Comparison of ENCODE assay signal across 8 cellular contexts in genomic region chr19:58154679-58155648, GRCh38. TPM values are rescaled to one million over a fixed set of nuclear protein-coding genes. Genes with fewer than 3 reads are reported as not detected.
DNase-seq lines count a peak whose midpoint lies in the region; ATAC-seq and TF ChIP-seq lines count a peak whose summit lies in the region.

No MANE protein-coding gene starts in this region.

- H3K27ac Mint-ChIP-seq in natural killer cell treated with Interleukin-12 subunit alpha and Interleukin-12 subunit beta and Interleukin-15 and Interleukin-18, amount 100 ng/mL, for 72 hours, result peak overlapping the region in 1 of 2 donors; percentile 31

- peak overlapping the region; percentile 54; the same call in 1 of the 2 replicates for H3K27ac ChIP-seq in HUES6 (ENCODE audit: low read depth, low read length)
- peak overlapping the region; percentile 76 to 93 (median 86) for H3K27ac ChIP-seq in Peyer's patch

- H3K9me3 Mint-ChIP-seq in natural killer cell treated with Interleukin-12 subunit alpha and Interleukin-12 subunit beta and Interleukin-15 and Interleukin-18, amount 100 ng/mL, for 72 hours, result peaks cover 3% of the 10 kb centered on the region

- no peaks in the 10 kb centered on the region for H3K27me3 Mint-ChIP-seq in natural killer cell treated with Interleukin-12 subunit alpha and Interleukin-12 subunit beta and Interleukin-15 and Interleukin-18, amount 100 ng/mL, for 72 hours

- TF ChIP-seq CTCF in Peyer's patch (IDR thresholded peaks at IDR 0.05) (peak; percentile 96 to 99 (median 99)), fibroblast of the aortic adventitia (IDR thresholded peaks at IDR 0.05; ENCODE audit: insufficient read depth, low read length) (peak; percentile 95)

- H3K36me3 ChIP-seq in HUES6 (ENCODE audit: control insufficient read depth, insufficient read depth, low read length) (no peaks in the 10 kb centered on the region), Peyer's patch (no peaks in the 10 kb centered on the region)

- H3K4me1 ChIP-seq in HUES6 (ENCODE audit: control insufficient read depth, insufficient read depth, low read length), result no peaks in the 10 kb centered on the region
- H3K4me1 ChIP-seq in Peyer's patch, result peaks cover 0 to 29% (median 0%) of the 10 kb centered on the region in 4 donors

- peaks cover 3 to 14% of the 10 kb centered on the region in 2 donors for H3K4me1 Mint-ChIP-seq in natural killer cell treated with Interleukin-12 subunit alpha and Interleukin-12 subunit beta and Interleukin-15 and Interleukin-18, amount 100 ng/mL, for 72 hours (ENCODE audit: low read depth in 2 of 2)

- H3K9ac ChIP-seq in HUES6 (ENCODE audit: low read length), result peak overlapping the region; percentile 73

- H3K27me3 ChIP-seq in HUES6 (ENCODE audit: control insufficient read depth, insufficient read depth, low read length) (no peaks in the 10 kb centered on the region), Peyer's patch (no peaks in the 10 kb centered on the region)

- peak; percentile 88 for DNase-seq in COLO829 (ENCODE audit: low spot score)
- DNase-seq in Peyer's patch, result peak; percentile 90 to 98 (median 98)
- DNase-seq in activated effector memory CD4-positive, alpha-beta T cell treated with anti-CD3 and anti-CD28 coated beads, Interleukin-2, amount 50 U/mL, for 16 hours, result peak; percentile 100
- peak; percentile 92 for DNase-seq in fibroblast of the aortic adventitia (ENCODE audit: low read depth)
- peak; percentile 96 for DNase-seq in natural killer cell treated with Interleukin-12 subunit alpha and Interleukin-12 subunit beta and Interleukin-15 and Interleukin-18, amount 100 ng/mL, for 72 hours (ENCODE audit: low spot score)
- peak; percentile 89 to 98 (median 96) for DNase-seq in stimulated activated naive CD4-positive, alpha-beta T cell (lab: John Stamatoyannopoulos, UW)

- ATAC-seq in GM19468 (IDR thresholded peaks at IDR 0.05; ENCODE audit: extremely low read depth, unreplicated experiment), result peak; percentile 61
- peak; percentile 93 for ATAC-seq in natural killer cell treated with Interleukin-12 subunit alpha and Interleukin-12 subunit beta and Interleukin-15 and Interleukin-18, amount 100 ng/mL, for 72 hours

- peaks cover 18% of the 10 kb centered on the region for H3K36me3 Mint-ChIP-seq in natural killer cell treated with Interleukin-12 subunit alpha and Interleukin-12 subunit beta and Interleukin-15 and Interleukin-18, amount 100 ng/mL, for 72 hours

- H3K9me3 ChIP-seq in HUES6 (ENCODE audit: control insufficient read depth, insufficient read depth, low read depth, low read length) (peaks cover 28% of the 10 kb centered on the region), Peyer's patch (peaks cover 0 to 16% (median 5%) of the 10 kb centered on the region in 4 donors)

- H3K4me3 ChIP-seq in HUES6 (ENCODE audit: low read depth, low read length), result peak overlapping the region; percentile 83
- peak overlapping the region; percentile 62 to 95 (median 79) for H3K4me3 ChIP-seq in Peyer's patch
- peak overlapping the region; percentile 86 for H3K4me3 ChIP-seq in fibroblast of the aortic adventitia (ENCODE audit: low read depth, low read length)

- H3K4me3 Mint-ChIP-seq in natural killer cell treated with Interleukin-12 subunit alpha and Interleukin-12 subunit beta and Interleukin-15 and Interleukin-18, amount 100 ng/mL, for 72 hours, result peak overlapping the region; percentile 76

- peak; percentile 45 to 57 for TF ChIP-seq POLR2A in Peyer's patch (IDR thresholded peaks at IDR 0.05)

RNA-seq across cellular contexts. Expression of gene ZNF329, which starts 4.4 kb away (rescaled TPM):
- total RNA-seq in Peyer's patch (10 to 100 TPM in 1 of 4 donors, 1 to 10 TPM in 3; 3.4 to 11.6 (median 5.7) TPM), fibroblast of the aortic adventitia (ENCODE audit: low replicate concordance) (8.7 and 13.6 TPM in 2 replicates)
- total RNA-seq in natural killer cell treated with Interleukin-12 subunit alpha and Interleukin-12 subunit beta and Interleukin-15 and Interleukin-18, amount 100 ng/mL, for 72 hours, result 1 to 10 TPM; 2.7 to 7.3 TPM

RNA-seq across cellular contexts. Expression of gene ZNF274, which starts 27.9 kb away (rescaled TPM):
- total RNA-seq in Peyer's patch (10 to 100 TPM; 32.4 to 46.8 (median 39.7) TPM), fibroblast of the aortic adventitia (ENCODE audit: low replicate concordance) (14.7 and 15.6 TPM in 2 replicates)
- 10 to 100 TPM; 20.4 to 31.7 TPM for total RNA-seq in natural killer cell treated with Interleukin-12 subunit alpha and Interleukin-12 subunit beta and Interleukin-15 and Interleukin-18, amount 100 ng/mL, for 72 hours

RNA-seq across cellular contexts. Expression of gene ZSCAN18, which starts 56.9 kb away (rescaled TPM):
- total RNA-seq in Peyer's patch, result 10 to 100 TPM; 20.8 to 75.1 (median 47.7) TPM
- total RNA-seq in fibroblast of the aortic adventitia (ENCODE audit: low replicate concordance), result 7.6 and 50.7 TPM in 2 replicates
- 10 to 100 TPM in 1 of 2 donors, 1 to 10 TPM in 1; 9.7 to 22.2 TPM for total RNA-seq in natural killer cell treated with Interleukin-12 subunit alpha and Interleukin-12 subunit beta and Interleukin-15 and Interleukin-18, amount 100 ng/mL, for 72 hours

Comparison
In these comparisons a context has a peak if more than half of its experiments do, and no peak if none do; other contexts are left out.
1. Peak in every context shown above with its lines: DNase-seq, ATAC-seq, H3K4me3 ChIP-seq and H3K27ac ChIP-seq.